In genomic region chr1:23178414-23178813, GRCh38 we compare ENCODE assay signal across 8 cellular contexts. TPM values are rescaled to one million over a fixed set of nuclear protein-coding genes. Genes with fewer than 3 reads are reported as not detected.
DNase-seq lines count a peak whose midpoint lies in the region; TF ChIP-seq lines count a peak whose summit lies in the region.

No MANE protein-coding gene starts in this region.

- DNase-seq in activated T-cell treated with anti-CD3 and anti-CD28 coated beads, Interleukin-2, amount 50 U/mL, for 24 hours: no peak
- DNase-seq in activated T-cell treated with anti-CD3 and anti-CD28 coated beads, Interleukin-2, amount 50 U/mL, for 48 hours: no peak
- DNase-seq in coronary artery (ENCODE audit: low spot score) (no peak), tibial nerve (ENCODE audit: low spot score in 2 of 2) (no peak), islet precursor cell (no peak), NAMALWA (ENCODE audit: low spot score) (no peak), KBM-7 (no peak)

- peak overlapping the region; percentile 57 for H3K4me3 Mint-ChIP-seq in activated T-cell treated with anti-CD3 and anti-CD28 coated beads, Interleukin-2, amount 50 U/mL, for 24 hours

- 84% methylated on average over 6 of the region's 6 CpGs for WGBS in tibial nerve, 2 donors

- H3K36me3 ChIP-seq in muscle layer of colon (ENCODE audit: insufficient read depth, low read length) (no peaks in the 10 kb centered on the region), tibial nerve (no peaks in the 10 kb centered on the region)

- peak overlapping the region; percentile 68 to 87 for H3K27ac ChIP-seq in coronary artery
- peak overlapping the region; percentile 81 for H3K27ac ChIP-seq in muscle layer of colon (ENCODE audit: low read depth, low read length)
- H3K27ac ChIP-seq in tibial nerve: peak overlapping the region in 3 of 4 donors; percentile 74 to 93 (median 86)

- H3K9me3 ChIP-seq in muscle layer of colon (ENCODE audit: low read length) (no peaks in the 10 kb centered on the region), tibial nerve (no peaks in the 10 kb centered on the region)

- no peaks in the 10 kb centered on the region for H3K27me3 ChIP-seq in muscle layer of colon (ENCODE audit: control insufficient read depth in 1 of 2, insufficient read depth in 2 of 2, low read length in 2 of 2)
- H3K27me3 ChIP-seq in tibial nerve: no peaks in the 10 kb centered on the region

- TF ChIP-seq CTCF in coronary artery (IDR thresholded peaks at IDR 0.05): no peak
- TF ChIP-seq CTCF in tibial nerve (IDR thresholded peaks at IDR 0.05): no peak

- no peak for TF ChIP-seq POLR2A in tibial nerve (IDR thresholded peaks at IDR 0.05)

- no peak for TF ChIP-seq EP300 in tibial nerve (IDR thresholded peaks at IDR 0.05)

- H3K9ac ChIP-seq in muscle layer of colon (ENCODE audit: low read length): peak overlapping the region; percentile 92

- H3K4me1 ChIP-seq in muscle layer of colon (ENCODE audit: insufficient read depth, low read length): peaks cover 14% of the 10 kb centered on the region
- peaks cover 0 to 20% (median 7%) of the 10 kb centered on the region in 4 donors for H3K4me1 ChIP-seq in tibial nerve

- H3K27me3 Mint-ChIP-seq in activated T-cell treated with anti-CD3 and anti-CD28 coated beads, Interleukin-2, amount 50 U/mL, for 24 hours: peaks cover 29% of the 10 kb centered on the region

- in situ Hi-C loops in KBM-7 (cut with MboI; ENCODE audit: low pct_unique_long_range_greater_than_20kb, low sequenced_read_pairs): loop anchor here (25.0 kb wide), 1 partner anchor 191 kb away; no protein-coding TSS in a partner anchor

- no peak overlapping the region for H3K4me3 ChIP-seq in coronary artery
- peak overlapping the region; percentile 24 to 73 for H3K4me3 ChIP-seq in muscle layer of colon (ENCODE audit: low read depth in 1 of 2, low read length in 2 of 2)
- H3K4me3 ChIP-seq in tibial nerve: no peak overlapping the region

- H3K27ac Mint-ChIP-seq in activated T-cell treated with anti-CD3 and anti-CD28 coated beads, Interleukin-2, amount 50 U/mL, for 24 hours: no peak overlapping the region

- H3K4me1 Mint-ChIP-seq in activated T-cell treated with anti-CD3 and anti-CD28 coated beads, Interleukin-2, amount 50 U/mL, for 24 hours (ENCODE audit: low read depth): peaks cover 18% of the 10 kb centered on the region

- H3K36me3 Mint-ChIP-seq in activated T-cell treated with anti-CD3 and anti-CD28 coated beads, Interleukin-2, amount 50 U/mL, for 24 hours (ENCODE audit: low read depth): no peaks in the 10 kb centered on the region

- no peaks in the 10 kb centered on the region for H3K9me3 Mint-ChIP-seq in activated T-cell treated with anti-CD3 and anti-CD28 coated beads, Interleukin-2, amount 50 U/mL, for 24 hours

RNA-seq across cellular contexts. Expression of gene LUZP1, which starts 9.8 kb away (rescaled TPM):
- 10 to 100 TPM; 16.7 to 17.7 (median 17.2) TPM for total RNA-seq in tibial nerve

RNA-seq across cellular contexts. Expression of gene HTR1D, which starts 38.9 kb away (rescaled TPM):
- 1 to 10 TPM in 1 of 4 donors, under 1 TPM in 2, not detected in 1; 0.30 to 2.4 (median 0.63) TPM for total RNA-seq in tibial nerve

Comparison
In these comparisons a context has a peak if more than half of its experiments do, and no peak if none do; other contexts are left out.
1. H3K4me3 ChIP-seq: peak in muscle layer of colon (2 of 2); none in coronary artery (single experiment) and tibial nerve (0 of 4).
2. Peak in every context shown above with its lines, with median percentiles within 50 percentile points of each other: H3K27ac ChIP-seq.